ENCODE assay signal across 8 cellular contexts in the genomic region with DNA sequence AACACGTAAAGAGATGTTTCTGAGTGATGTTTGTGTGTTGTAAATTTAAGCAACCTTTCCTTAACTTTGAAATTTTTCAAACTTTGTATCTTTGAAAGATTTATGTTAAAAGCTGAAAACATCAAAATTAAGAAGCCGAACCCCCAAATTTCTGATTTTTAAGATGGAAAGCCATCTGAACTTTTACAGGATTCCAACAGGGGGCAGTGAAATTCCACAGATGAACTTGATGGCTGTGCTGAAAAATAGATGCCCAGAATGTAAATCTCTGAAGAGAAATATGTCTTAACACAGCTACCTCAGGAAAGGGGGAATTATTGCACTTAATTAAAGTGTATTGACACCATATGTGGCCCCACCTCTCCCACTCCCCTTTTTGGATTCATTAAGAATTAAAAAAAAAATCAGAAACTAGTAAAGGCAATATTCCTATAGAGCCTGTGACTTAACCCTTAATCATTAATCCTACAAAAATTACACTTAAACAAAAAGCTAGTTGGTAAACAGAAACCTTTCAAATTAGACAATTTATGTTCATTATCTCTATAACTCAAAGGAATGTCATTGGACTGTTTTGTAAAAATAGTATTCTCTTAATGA.
DNase-seq lines count a peak whose midpoint lies in the region; ATAC-seq and TF ChIP-seq lines count a peak whose summit lies in the region.

No MANE protein-coding gene starts in this region.

- peak; percentile 29 for DNase-seq in DMS53 treated with DMSO at 0.1 percent for 48 hours (lab: John Stamatoyannopoulos, UW; ENCODE audit: unreplicated experiment)
- DNase-seq in LHCN-M2 (ENCODE audit: low read depth): peak; percentile 42
- peak; percentile 46 for DNase-seq in SW480 (ENCODE audit: low spot score)
- DNase-seq in iPS-NIHi7 (ENCODE audit: extremely low spot score): peak; percentile 16
- DNase-seq in upper lobe of right lung: no peak
- no peak for DNase-seq in UCSD-AML1 (lab: John Stamatoyannopoulos, UW; ENCODE audit: unreplicated experiment)
- no peak for DNase-seq in substantia nigra (lab: John Stamatoyannopoulos, UW)
- no peak for DNase-seq in islet precursor cell

- peak; percentile 60 for TF ChIP-seq CTCF in upper lobe of right lung (IDR thresholded peaks at IDR 0.05)

- intact Hi-C loops in upper lobe of right lung (cut with DNase I): no loop called here

- H3K36me3 ChIP-seq in upper lobe of right lung: no peaks in the 10 kb centered on the region

- H3K4me3 ChIP-seq in upper lobe of right lung: no peak overlapping the region

- H3K27ac ChIP-seq in upper lobe of right lung (no peak overlapping the region), substantia nigra (ENCODE audit: low read depth, low read length, poor library complexity, severe bottlenecking) (no peak overlapping the region)

- no peaks in the 10 kb centered on the region for H3K9me3 ChIP-seq in upper lobe of right lung

- no peak for ATAC-seq in upper lobe of right lung

- H3K27me3 ChIP-seq in upper lobe of right lung: no peaks in the 10 kb centered on the region

- H3K4me1 ChIP-seq in upper lobe of right lung: no peaks in the 10 kb centered on the region

Comparison
In these comparisons a context has a peak if more than half of its experiments do, and no peak if none do; other contexts are left out.
1. DNase-seq: peak in DMS53 treated with DMSO at 0.1 percent for 48 hours (single experiment), LHCN-M2 (single experiment), SW480 (single experiment) and iPS-NIHi7 (single experiment); none in upper lobe of right lung (single experiment), UCSD-AML1 (single experiment), substantia nigra (0 of 49) and islet precursor cell (single experiment).